In genomic region chr3:37074178-37074577, GRCh38 we compare ENCODE assay signal across 15 cellular contexts.
A peak's percentile ranks its signal among the peaks of the same experiment; 100 is the strongest.
DNase-seq lines count a peak whose midpoint lies in the region; ATAC-seq and TF ChIP-seq lines count a peak whose summit lies in the region.
"Had no signal": no experiment of that assay in that cellular context is flagged by ENCODE, and none has a peak within 500 bp of the region (broad histone marks: within the 10 kb centered on the region; RNA-seq: fewer than 3 reads in every experiment).

No MANE protein-coding gene starts in this region.

- no peak for TF ChIP-seq CTCF in AG04450 (IDR thresholded peaks at IDR 0.05; ENCODE audit: low read depth, low read length)
- no peak for TF ChIP-seq CTCF in HFF-Myc (IDR thresholded peaks at IDR 0.05; ENCODE audit: low read depth, low read length, missing control alignments)
- TF ChIP-seq CTCF in astrocyte of the spinal cord (IDR thresholded peaks at IDR 0.05; ENCODE audit: low read depth, low read length): no peak

- DNase-seq in AG04450 (ENCODE audit: low read depth, low spot score) (peak; percentile 36), HFF-Myc (ENCODE audit: extremely low read depth, low read depth) (peak; percentile 10), astrocyte of the spinal cord (ENCODE audit: low read depth, low spot score) (peak; percentile 84), iris pigment epithelial cell (ENCODE audit: low read depth) (peak; percentile 86), head of caudate nucleus (no peak), T-helper 1 cell (no peak), Kasumi-1 (lab: John Stamatoyannopoulos, UW) (no peak)
- DNase-seq: DMS53; nucleus accumbens; stimulated activated CD8-positive, alpha-beta memory T cell treated with anti-CD3 and anti-CD28 coated beads, Interleukin-4, amount 100 ng/mL, for 48 hours; uterus had no signal

- H3K4me3 ChIP-seq in AG04450 (ENCODE audit: low read depth, low read length) (no peak overlapping the region), HFF-Myc (replicated peaks; ENCODE audit: low read depth, low read length) (no peak overlapping the region), astrocyte of the spinal cord (ENCODE audit: low read depth, low read length) (no peak overlapping the region)
- H3K4me3 ChIP-seq: lung, uterus had no signal

- intact Hi-C loops in head of caudate nucleus (cut with DNase I): no loop called here

- H3K27ac ChIP-seq in AG04450 (ENCODE audit: low read depth, low read length): no peak overlapping the region
- H3K27ac ChIP-seq: HL-60 had no signal

- in situ Hi-C loops in astrocyte of the spinal cord (cut with HindIII; ENCODE audit: low sequenced_read_pairs): no loop called here

- no peak for ATAC-seq in GM21619 (IDR thresholded peaks at IDR 0.05; ENCODE audit: unreplicated experiment)
- ATAC-seq: activated CD4-positive, CD25-positive, alpha-beta regulatory T cell treated with anti-CD3 and anti-CD28 coated beads, Interleukin-2, amount 50 U/mL, for 24 hours had no signal

- no peaks in the 10 kb centered on the region for H3K9me3 ChIP-seq in AG04450 (ENCODE audit: control insufficient read depth, insufficient read depth, low read length)
- H3K9me3 ChIP-seq: uterus had no signal

- CTCF ChIA-PET in AG04450 (lab: Charles Lee): no interaction called here

- POLR2A ChIA-PET in AG04450 (lab: Yijun Ruan, JAX): no interaction called here

- no peaks in the 10 kb centered on the region for H3K27me3 ChIP-seq in AG04450 (ENCODE audit: control insufficient read depth, insufficient read depth, low read length)
- H3K27me3 ChIP-seq: uterus had no signal

Comparison
In these comparisons a context has a peak if more than half of its experiments do, and no peak if none do; other contexts are left out.
1. DNase-seq: peak in AG04450 (single experiment), HFF-Myc (single experiment), astrocyte of the spinal cord (single experiment) and iris pigment epithelial cell (single experiment); none in head of caudate nucleus (0 of 42), T-helper 1 cell (0 of 5) and Kasumi-1 (0 of 2).